In genomic region chr19:2271516-2272103, GRCh38 we compare ENCODE assay signal across 8 cellular contexts. TPM values are rescaled to one million over a fixed set of nuclear protein-coding genes. Genes with fewer than 3 reads are reported as not detected.
DNase-seq lines count a peak whose midpoint lies in the region; ATAC-seq and TF ChIP-seq lines count a peak whose summit lies in the region.

No MANE protein-coding gene starts in this region.

- H3K27me3 Mint-ChIP-seq in naive thymus-derived CD8-positive, alpha-beta T cell, result no peaks in the 10 kb centered on the region

- no peak for ATAC-seq in naive thymus-derived CD8-positive, alpha-beta T cell
- ATAC-seq in GM18498 (IDR thresholded peaks at IDR 0.05; ENCODE audit: unreplicated experiment), result no peak
- ATAC-seq in HG03139 (IDR thresholded peaks at IDR 0.05; ENCODE audit: unreplicated experiment), result no peak
- no peak for ATAC-seq in HG02588 (IDR thresholded peaks at IDR 0.05; ENCODE audit: unreplicated experiment)

- H3K36me3 Mint-ChIP-seq in naive thymus-derived CD8-positive, alpha-beta T cell, result peaks cover 0 to 31% (median 5%) of the 10 kb centered on the region in 3 donors

- H3K9me3 Mint-ChIP-seq in naive thymus-derived CD8-positive, alpha-beta T cell, result peaks cover 0 to 2% (median 0%) of the 10 kb centered on the region in 9 donors

- no peak for TF ChIP-seq CTCF in GM12865 (IDR thresholded peaks at IDR 0.05; ENCODE audit: insufficient read depth, low read depth, low read length, missing control alignments)

- no peak for DNase-seq in GM12865 (ENCODE audit: low read depth)
- peak; percentile 54 for DNase-seq in RPMI8226
- DNase-seq in dermis blood vessel endothelial cell, result peak; percentile 36
- DNase-seq in naive thymus-derived CD8-positive, alpha-beta T cell, result peak in 3 of 10 donors; percentile 13 to 63 (median 34)
- DNase-seq in pons (ENCODE audit: low spot score), result no peak

- POLR2A ChIA-PET in naive thymus-derived CD8-positive, alpha-beta T cell (lab: Charles Lee), result interaction anchor here (0.6 to 12.1 kb wide), 20 partner anchors 14 to 347 kb away, joined by 3 to 370 read pairs (median 6); partner anchors contain the start of genes AMH, GADD45B, JSRP1 and LINGO3

- H3K4me3 Mint-ChIP-seq in naive thymus-derived CD8-positive, alpha-beta T cell, result peak overlapping the region; percentile 88 to 97 (median 90)

- H3K4me1 Mint-ChIP-seq in naive thymus-derived CD8-positive, alpha-beta T cell, result peaks cover 17 to 51% (median 41%) of the 10 kb centered on the region in 4 donors

- peak overlapping the region; percentile 90 for H3K4me3 ChIP-seq in GM12865 (ENCODE audit: low read depth, low read length)

- H3K27ac Mint-ChIP-seq in naive thymus-derived CD8-positive, alpha-beta T cell, result peak overlapping the region; percentile 90 to 96 (median 94)

RNA-seq across cellular contexts. Expression of gene PEAK3, which starts 10.4 kb away (rescaled TPM):
- total RNA-seq in dermis blood vessel endothelial cell, result 0.17 and 0.19 TPM in 2 replicates
- total RNA-seq in naive thymus-derived CD8-positive, alpha-beta T cell, result under 1 TPM; 0.14 to 0.23 TPM
- under 1 TPM in 1 of 3 donors, not detected in 2; 0.15 TPM for polyA plus RNA-seq in naive thymus-derived CD8-positive, alpha-beta T cell

RNA-seq across cellular contexts. Expression of gene JSRP1, which starts 15.4 kb away (rescaled TPM):
- 0.17 TPM in 1 of 2 replicates, not detected in the other for total RNA-seq in dermis blood vessel endothelial cell
- under 1 TPM in 1 of 2 experiments, not detected in 1; 0.70 TPM for total RNA-seq in naive thymus-derived CD8-positive, alpha-beta T cell
- polyA plus RNA-seq in naive thymus-derived CD8-positive, alpha-beta T cell, result 1 to 10 TPM in 1 of 3 donors, under 1 TPM in 2; 0.41 to 1.3 (median 0.59) TPM

RNA-seq across cellular contexts. Expression of gene AMH, which starts 22.5 kb away (rescaled TPM):
- total RNA-seq in dermis blood vessel endothelial cell, result 1.3 and 1.5 TPM in 2 replicates
- total RNA-seq in naive thymus-derived CD8-positive, alpha-beta T cell, result 10 to 100 TPM; 13.6 to 14.0 TPM
- polyA plus RNA-seq in naive thymus-derived CD8-positive, alpha-beta T cell, result not detected

RNA-seq across cellular contexts. Expression of gene SF3A2, which starts 35.0 kb away (rescaled TPM):
- total RNA-seq in dermis blood vessel endothelial cell, result 43.4 and 93.6 TPM in 2 replicates
- 100 to 1,000 TPM; 149 to 162 TPM for total RNA-seq in naive thymus-derived CD8-positive, alpha-beta T cell
- polyA plus RNA-seq in naive thymus-derived CD8-positive, alpha-beta T cell, result 10 to 100 TPM; 16.3 to 33.5 (median 26.0) TPM

RNA-seq across cellular contexts. Expression of gene PLEKHJ1, which starts 35.5 kb away (rescaled TPM):
- 64.0 and 84.9 TPM in 2 replicates for total RNA-seq in dermis blood vessel endothelial cell
- 10 to 100 TPM; 56.7 to 59.8 TPM for total RNA-seq in naive thymus-derived CD8-positive, alpha-beta T cell
- polyA plus RNA-seq in naive thymus-derived CD8-positive, alpha-beta T cell, result 100 to 1,000 TPM in 2 of 3 donors, 10 to 100 TPM in 1; 85.2 to 106 (median 101) TPM

Comparison
In these comparisons a context has a peak if more than half of its experiments do, and no peak if none do; other contexts are left out.
1. DNase-seq: peak in RPMI8226 (single experiment) and dermis blood vessel endothelial cell (single experiment); none in GM12865 (single experiment) and pons (single experiment).